Comparison of ENCODE assay signal across 10 cellular contexts in genomic region chr7:44534087-44534486, GRCh38.
DNase-seq lines count a peak whose midpoint lies in the region; FAIRE-seq lines count a peak whose summit lies in the region.
"Had no signal": no experiment of that assay in that cellular context is flagged by ENCODE, and none has a peak within 500 bp of the region (broad histone marks: within the 10 kb centered on the region; RNA-seq: fewer than 3 reads in every experiment).

No MANE protein-coding gene starts in this region.

- FAIRE-seq in islet of Langerhans (lab: Jason Lieb, UNC) (peak; percentile 47), GM19239 (lab: Jason Lieb, UNC) (no peak)
- FAIRE-seq: TTC549 had no signal

- DNase-seq in AG20443 (ENCODE audit: low spot score), result peak; percentile 9
- DNase-seq in GM03348 (ENCODE audit: low spot score), result peak; percentile 2
- DNase-seq in NCI-H774 (lab: John Stamatoyannopoulos, UW), result peak; percentile 43
- DNase-seq in GM19239 (ENCODE audit: insufficient read length, low spot score), result no peak
- no peak for DNase-seq in iPS-NIHi7 (ENCODE audit: extremely low spot score)
- no peak for DNase-seq in dedifferentiated amniotic fluid mesenchymal stem cell (ENCODE audit: extremely low spot score)
- DNase-seq: cerebellar nuclear complex; effector CD8-positive, alpha-beta T cell had no signal

Comparison
In these comparisons a context has a peak if more than half of its experiments do, and no peak if none do; other contexts are left out.
1. DNase-seq: peak in AG20443 (single experiment), GM03348 (single experiment) and NCI-H774 (single experiment); none in GM19239 (single experiment), iPS-NIHi7 (single experiment) and dedifferentiated amniotic fluid mesenchymal stem cell (single experiment).